In the genomic region with DNA sequence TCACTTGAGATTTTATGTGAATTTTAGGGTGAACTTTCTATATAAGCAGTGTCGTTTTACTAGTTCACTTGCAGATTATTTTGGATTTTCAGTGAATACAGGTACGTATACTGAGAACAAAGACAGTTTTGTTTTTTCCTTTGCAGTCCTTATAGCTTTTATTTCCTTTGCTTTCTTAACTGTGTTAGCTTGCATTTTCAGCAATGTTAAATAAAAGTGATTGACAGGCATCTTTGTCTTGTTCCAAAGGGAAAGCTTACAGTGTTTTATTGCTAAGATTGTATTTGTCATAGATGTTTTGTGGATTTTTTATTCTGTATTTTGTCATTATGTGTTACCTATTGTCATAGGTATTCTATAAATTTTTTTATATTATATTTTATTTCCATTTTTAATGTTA, we compare ENCODE assay signal across 26 cellular contexts. TPM values are rescaled to one million over a fixed set of nuclear protein-coding genes. Genes with fewer than 3 reads are reported as not detected.
DNase-seq lines count a peak whose midpoint lies in the region; ATAC-seq, FAIRE-seq and TF ChIP-seq lines count a peak whose summit lies in the region.
"Had no signal": no experiment of that assay in that cellular context is flagged by ENCODE, and none has a peak within 500 bp of the region (broad histone marks: within the 10 kb centered on the region; RNA-seq: fewer than 3 reads in every experiment).

No MANE protein-coding gene starts in this region.

- ATAC-seq in HepG2 (no peak), right lobe of liver (no peak), K562 (no peak), HG03097 (IDR thresholded peaks at IDR 0.05; ENCODE audit: low FRiP score, unreplicated experiment) (no peak)
- ATAC-seq: HCT116 had no signal

- H3K27me3 ChIP-seq in HepG2 (ENCODE audit: control insufficient read depth in 1 of 2, insufficient read depth in 2 of 2, low read length in 2 of 2) = no peaks in the 10 kb centered on the region
- no peaks in the 10 kb centered on the region for H3K27me3 ChIP-seq in right lobe of liver
- no peaks in the 10 kb centered on the region for H3K27me3 ChIP-seq in K562 (ENCODE audit: control insufficient read depth in 2 of 2, insufficient read depth in 2 of 2, low read length in 2 of 2)
- H3K27me3 ChIP-seq in small intestine (ENCODE audit: control insufficient read depth in 2 of 2, insufficient read depth in 2 of 2, low read length in 2 of 2) = no peaks in the 10 kb centered on the region

- H3K9ac ChIP-seq in HepG2 (ENCODE audit: insufficient read depth, low read depth, low read length) (no peak overlapping the region), K562 (ENCODE audit: insufficient read depth in 1 of 2, low read depth in 2 of 2, low read length in 2 of 2) (no peak overlapping the region)
- H3K9ac ChIP-seq: GM23248 had no signal

- BruUV-seq in HepG2 (replicated peaks; lab: Mats Ljungman, UMichigan) (no TSS peak), K562 (replicated peaks; lab: Mats Ljungman, UMichigan) (no TSS peak)

- H3K79me2 ChIP-seq in HepG2 (ENCODE audit: insufficient read depth, low read length) = no peaks in the 10 kb centered on the region
- no peaks in the 10 kb centered on the region for H3K79me2 ChIP-seq in K562 (ENCODE audit: control insufficient read depth, insufficient read depth, low read length)

- intact Hi-C loops in HepG2 (cut with micrococcal nuclease; ENCODE audit: unreplicated experiment) = no loop called here
- intact Hi-C loops in right lobe of liver (cut with DNase I) = no loop called here
- intact Hi-C loops in K562 (cut with micrococcal nuclease) = no loop called here

- POLR2A ChIA-PET in HepG2 (lab: Yijun Ruan, JAX) (interaction anchor here (1.5 kb wide), 1 partner anchor 156 kb away, joined by 4 read pairs; no protein-coding TSS in a partner anchor), HEK293T (lab: Yijun Ruan, JAX) (no interaction called here), K562 (lab: Yijun Ruan, JAX) (no interaction called here)

- TF ChIP-seq CTCF in HepG2 (CRISPR knock-in tag; IDR thresholded peaks at IDR 0.05) (no peak), right lobe of liver (IDR thresholded peaks at IDR 0.05) (no peak), K562 (IDR thresholded peaks at IDR 0.05 in 2 of 3, conservative IDR thresholded peaks at IDR 0.05 in 1 of 3; ENCODE audit: insufficient read depth in 2 of 3, low read depth in 1 of 3, low read length in 3 of 3) (no peak)

- H3K4me3 ChIP-seq in HepG2 (replicated peaks in 1 of 3; ENCODE audit: insufficient read depth in 1 of 3, low read depth in 2 of 3, low read length in 3 of 3) = no peak overlapping the region
- no peak overlapping the region for H3K4me3 ChIP-seq in right lobe of liver
- H3K4me3 ChIP-seq in K562 = no peak overlapping the region
- H3K4me3 ChIP-seq in small intestine (ENCODE audit: low read depth in 1 of 2, low read length in 2 of 2) = no peak overlapping the region
- H3K4me3 ChIP-seq: GM23248 had no signal

- in situ Hi-C loops in HepG2 (cut with HindIII; ENCODE audit: extremely low pct_ligation_motif_present, low pct_unique_long_range_greater_than_20kb) = no loop called here
- in situ Hi-C loops in K562 (cut with MboI) = no loop called here

- CTCF ChIA-PET in HepG2 (lab: Yijun Ruan, JAX; ENCODE audit: low intra/inter-chr PET ratio, low total read pairs) = no interaction called here
- CTCF ChIA-PET in HEK293T (lab: Yijun Ruan, JAX) = no interaction called here
- CTCF ChIA-PET in K562 (lab: Yijun Ruan, JAX; ENCODE audit: low intra/inter-chr PET ratio) = no interaction called here

- no peak overlapping the region for H2AFZ ChIP-seq in HepG2 (ENCODE audit: low read length)
- no peak overlapping the region for H2AFZ ChIP-seq in K562 (ENCODE audit: low read depth, low read length)
- H2AFZ ChIP-seq: GM23248 had no signal

- H3K9me3 ChIP-seq in HepG2 (ENCODE audit: low read length) (no peaks in the 10 kb centered on the region), right lobe of liver (no peaks in the 10 kb centered on the region), K562 (replicated peaks; ENCODE audit: control insufficient read depth, insufficient read depth, low read depth, low read length) (no peaks in the 10 kb centered on the region), small intestine (ENCODE audit: control insufficient read depth, low read depth) (no peaks in the 10 kb centered on the region)

- H3K27ac ChIP-seq in HepG2 (ENCODE audit: extremely low read length, insufficient read depth, low read length) (no peak overlapping the region), right lobe of liver (no peak overlapping the region), K562 (ENCODE audit: extremely low read depth, low read depth, low read length) (no peak overlapping the region), small intestine (ENCODE audit: low read depth in 1 of 2, low read length in 1 of 2) (no peak overlapping the region)
- H3K27ac ChIP-seq: GM23248 had no signal

- H3K36me3 ChIP-seq in HepG2 (replicated peaks in 1 of 2; ENCODE audit: control insufficient read depth in 1 of 2, insufficient read depth in 2 of 2, low read length in 2 of 2) = peaks cover 10 to 19% of the 10 kb centered on the region in 2 experiments; a peak in 4 of 5 replicates
- peaks cover 0 to 21% (median 1%) of the 10 kb centered on the region in 4 donors for H3K36me3 ChIP-seq in right lobe of liver
- peaks cover 32% of the 10 kb centered on the region; the same call in 2 of the 3 replicates for H3K36me3 ChIP-seq in K562 (ENCODE audit: control insufficient read depth, insufficient read depth, low read length)
- peaks cover 5 to 9% of the 10 kb centered on the region in 2 donors for H3K36me3 ChIP-seq in small intestine (ENCODE audit: control insufficient read depth in 2 of 2, insufficient read depth in 2 of 2, low read length in 2 of 2)

- H3K9me1 ChIP-seq in K562 (ENCODE audit: control insufficient read depth, insufficient read depth, low read length) = no peaks in the 10 kb centered on the region

- H4K20me1 ChIP-seq in HepG2 (ENCODE audit: insufficient read depth, low read length) = peaks cover 2% of the 10 kb centered on the region; the same call in 1 of the 2 replicates
- H4K20me1 ChIP-seq in K562 (replicated peaks; ENCODE audit: control insufficient read depth, insufficient read depth, low read length) = no peaks in the 10 kb centered on the region

- TF ChIP-seq POLR2A in HepG2 (IDR thresholded peaks at IDR 0.05; ENCODE audit: insufficient read depth in 1 of 2, low read depth in 2 of 2, low read length in 2 of 2) = no peak
- TF ChIP-seq POLR2A in right lobe of liver (IDR thresholded peaks at IDR 0.05) = no peak
- TF ChIP-seq POLR2A in K562 (conservative IDR thresholded peaks at IDR 0.05) = no peak

- FAIRE-seq in HepG2 (lab: Jason Lieb, UNC) (peak; percentile 26), K562 (lab: Jason Lieb, UNC) (no peak), small intestine (lab: Jason Lieb, UNC) (peak; percentile 30)
- FAIRE-seq: GM12891, H1 had no signal

- H3K4me1 ChIP-seq in HepG2 (ENCODE audit: insufficient read depth, low read length) (peaks cover 18% of the 10 kb centered on the region), right lobe of liver (no peaks in the 10 kb centered on the region), K562 (replicated peaks in 1 of 2; ENCODE audit: control insufficient read depth in 2 of 2, insufficient read depth in 2 of 2, low read length in 2 of 2) (peaks cover 3 to 5% of the 10 kb centered on the region in 2 experiments; a peak in 3 of 5 replicates), small intestine (ENCODE audit: control insufficient read depth in 2 of 2, insufficient read depth in 1 of 2, low read depth in 1 of 2, low read length in 1 of 2) (no peaks in the 10 kb centered on the region)

- DNase-seq in HepG2 (ENCODE audit: low spot score) (no peak), right lobe of liver (no peak), HEK293T (ENCODE audit: extremely low spot score) (no peak), K562 (ENCODE audit: extremely low read depth in 1 of 4, low spot score in 3 of 4) (no peak), small intestine (no peak), putamen (ENCODE audit: low spot score) (no peak), NCI-H1436 treated with DMSO at 0.1 percent for 48 hours (lab: John Stamatoyannopoulos, UW) (no peak)
- DNase-seq: 8988T; C1 segment of cervical spinal cord; Calu3; CD4-positive, alpha-beta memory T cell; COR-L47; DMS53; DMS79 treated with DMSO at 0.1 percent for 48 hours; GF-D8; GM23248; H9; HFFc6 had no signal

- no peak for TF ChIP-seq RAD21 in HepG2 (CRISPR knock-in tag; IDR thresholded peaks at IDR 0.05)
- TF ChIP-seq RAD21 in K562 (CRISPR knock-in tag; conservative IDR thresholded peaks at IDR 0.05 in 1 of 2, IDR thresholded peaks at IDR 0.05 in 1 of 2) = no peak

- 99% methylated on average over 2 of the region's 2 CpGs for WGBS in HepG2 (ENCODE audit: low lambda C conversion rate)
- 96% methylated on average over 2 of the region's 2 CpGs for WGBS in right lobe of liver (ENCODE audit: insufficient coverage, low coverage, low lambda C conversion rate, missing lambda C conversion rate)
- 78% methylated on average over 2 of the region's 2 CpGs for WGBS in K562 (ENCODE audit: insufficient coverage, low coverage, missing lambda C conversion rate)
- WGBS in small intestine, 3 donors = 88 to 100% (median 99%) methylated on average over 2 of the region's 2 CpGs

- H3K4me2 ChIP-seq in HepG2 (ENCODE audit: low read depth, low read length) (no peak overlapping the region), K562 (ENCODE audit: insufficient read depth, low read length) (no peak overlapping the region)

- TF ChIP-seq EP300 in HepG2 (IDR thresholded peaks at IDR 0.05; ENCODE audit: low read depth in 2 of 2, low read length in 2 of 2) (no peak), HepG2 (CRISPR knock-in tag; IDR thresholded peaks at IDR 0.05; ENCODE audit: borderline replicate concordance) (no peak), K562 (IDR thresholded peaks at IDR 0.05; ENCODE audit: low read length) (no peak)

RNA-seq across cellular contexts. Expression of a gene that starts 53.3 kb away (rescaled TPM):
- total RNA-seq in HepG2 (2016; rRNA removed; fragmentation: Illumina TruSeq; extraction: Trizol) (not detected in 2 replicates), right lobe of liver (under 1 TPM in 4 of 6 experiments, not detected in 2; 0.15 to 0.51 (median 0.31) TPM), K562 (2014; rRNA removed) (not detected in 2 replicates), K562 (2014; rRNA removed; fragmentation: Illumina TruSeq; extraction: Trizol) (not detected in 2 replicates), K562 (2015; rRNA removed; fragmentation: Illumina TruSeq; extraction: Trizol) (not detected in 2 replicates), K562 (2021) (not detected in 2 replicates)
- not detected in 2 replicates for total RNA-seq in HepG2 (2016; cell fraction: cytosol; rRNA removed; fragmentation: Illumina TruSeq; extraction: Trizol; ENCODE audit: low read depth)
- not detected in 2 replicates for total RNA-seq in HepG2 (2016; cell fraction: insoluble cytoplasmic fraction; rRNA removed; fragmentation: Illumina TruSeq; extraction: Trizol)
- not detected in 2 replicates for total RNA-seq in HepG2 (2016; cell fraction: membrane; rRNA removed; fragmentation: Illumina TruSeq; extraction: Trizol)
- not detected in 2 replicates for total RNA-seq in HepG2 (2016; cell fraction: nucleus; rRNA removed; fragmentation: Illumina TruSeq; extraction: Trizol)
- polyA plus RNA-seq in HepG2 (2011; rRNA removed) (0.08 TPM in 1 of 2 replicates, not detected in the other), K562 (2011; rRNA removed) (0.05 TPM in 1 of 2 replicates, not detected in the other), K562 (2014; fragmentation: Illumina TruSeq; extraction: Trizol) (not detected in 2 replicates), K562 (2014; fragmentation: Nextera tagmentation; extraction: Ambion mirVana) (not detected), K562 (2014; rRNA removed) (not detected in 2 replicates), small intestine (1 to 10 TPM in 1 of 3 donors, under 1 TPM in 1, not detected in 1; 0.09 to 1.4 TPM)
- not detected in 2 replicates for polyA plus RNA-seq in HepG2 (2011; cell fraction: cytosol; rRNA removed)
- not detected in 2 replicates for polyA plus RNA-seq in HepG2 (2011; cell fraction: nucleus; rRNA removed)
- not detected in 2 replicates for polyA plus RNA-seq in HepG2 (2012)
- not detected in 2 replicates for polyA plus RNA-seq in HepG2 (2016; cell fraction: cytosol; fragmentation: Illumina TruSeq; extraction: Trizol; ENCODE audit: low read depth)
- polyA plus RNA-seq in HepG2 (2016; cell fraction: insoluble cytoplasmic fraction; fragmentation: Illumina TruSeq; extraction: Trizol; ENCODE audit: low read depth) = not detected in 2 replicates
- polyA plus RNA-seq in HepG2 (2016; cell fraction: membrane; fragmentation: Illumina TruSeq; extraction: Trizol; ENCODE audit: low read depth) = not detected in 2 replicates
- polyA plus RNA-seq in HepG2 (2016; cell fraction: nucleus; fragmentation: Illumina TruSeq; extraction: Trizol; ENCODE audit: insufficient read depth, low read depth) = not detected in 2 replicates
- not detected in 2 replicates for polyA minus RNA-seq in HepG2 (2011; rRNA and poly(A)+ RNA removed; ENCODE audit: low replicate concordance)
- not detected in 2 replicates for polyA minus RNA-seq in HepG2 (2011; cell fraction: cytosol; rRNA and poly(A)+ RNA removed)
- not detected in 2 replicates for polyA minus RNA-seq in HepG2 (2011; cell fraction: nucleus; rRNA and poly(A)+ RNA removed)
- not detected in 2 replicates for total RNA-seq in K562 (2011; cell fraction: chromatin; rRNA removed; ENCODE audit: low replicate concordance)
- not detected in 2 replicates for total RNA-seq in K562 (2011; cell fraction: nucleolus; rRNA removed)
- not detected in 2 replicates for total RNA-seq in K562 (2011; cell fraction: nucleoplasm; rRNA removed)
- not detected in 2 replicates for polyA plus RNA-seq in K562 (2011; cell fraction: cytosol; rRNA removed)
- not detected in 2 replicates for polyA plus RNA-seq in K562 (2011; cell fraction: nucleus; rRNA removed)
- 0.04 TPM in 1 of 2 replicates, not detected in the other for polyA plus RNA-seq in K562 (2012)
- not detected in 2 replicates for polyA minus RNA-seq in K562 (2011; rRNA and poly(A)+ RNA removed)
- not detected in 2 replicates for polyA minus RNA-seq in K562 (2011; cell fraction: cytosol; rRNA and poly(A)+ RNA removed)
- not detected in 2 replicates for polyA minus RNA-seq in K562 (2011; cell fraction: nucleus; rRNA and poly(A)+ RNA removed)
- total RNA-seq: A673, Calu3, Daoy, G401, GM23248, H1, H9, HFFc6 had no signal
- polyA plus RNA-seq: BJ, GM23248, H1 had no signal
